ENCODE assay signal across 24 cellular contexts in the genomic region with DNA sequence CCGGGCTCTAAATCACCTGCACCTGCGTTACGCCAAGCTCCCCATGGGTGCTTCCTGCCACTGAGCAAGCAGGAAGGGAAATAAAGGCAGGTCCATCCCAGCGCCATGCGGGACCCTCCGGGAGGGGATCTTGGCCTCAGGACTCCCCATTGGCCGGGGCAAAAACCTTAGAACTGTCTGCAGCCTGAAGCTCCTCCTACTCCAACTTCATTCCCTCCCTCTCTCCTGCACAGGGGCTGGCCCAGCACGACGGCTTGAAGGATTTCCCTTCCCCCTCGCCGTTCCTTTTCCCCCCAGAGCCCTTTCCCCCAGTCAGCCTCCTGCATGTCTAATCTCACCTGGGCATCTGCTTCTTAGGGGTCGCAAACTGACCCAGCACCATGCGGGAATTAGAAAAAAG.
"Had no signal": no experiment of that assay in that cellular context is flagged by ENCODE, and none has a peak within 500 bp of the region (broad histone marks: within the 10 kb centered on the region; RNA-seq: fewer than 3 reads in every experiment).

No MANE protein-coding gene starts in this region.

- DNase-seq: activated CD4-positive, alpha-beta memory T cell treated with anti-CD3 and anti-CD28 coated beads for 36 hours; activated CD4-positive, alpha-beta T cell treated with anti-CD3 and anti-CD28 coated beads for 36 hours; activated naive CD4-positive, alpha-beta T cell treated with Interleukin-2 at 50 U/mL for 16 hours; activated naive CD8-positive, alpha-beta T cell treated with anti-CD3 and anti-CD28 coated beads, Interleukin-2, amount 10 ng/mL, durations not matched to agents 7 days and 5 days; activated T-cell treated with anti-CD3 and anti-CD28 coated beads, Interleukin-2, amount 50 U/mL, for 48 hours; amniotic stem cell; colonic mucosa; dorsolateral prefrontal cortex; endodermal cell; esophagus squamous epithelium; gastrocnemius medialis; hippocampal formation; left colon; spleen; stimulated activated CD4-positive, alpha-beta T cell treated with anti-CD3 and anti-CD28 coated beads, Interleukin-4, amount 100 ng/mL, for 1 hour; stimulated activated naive CD4-positive, alpha-beta T cell; T-helper 1 cell; testis; trophoblast cell had no signal

- H3K4me3 Mint-ChIP-seq: activated CD4-positive, alpha-beta memory T cell treated with anti-CD3 and anti-CD28 coated beads for 36 hours; activated CD4-positive, alpha-beta T cell treated with anti-CD3 and anti-CD28 coated beads for 36 hours; activated naive CD8-positive, alpha-beta T cell treated with anti-CD3 and anti-CD28 coated beads, Interleukin-2, amount 10 ng/mL, durations not matched to agents 7 days and 5 days; endodermal cell; mesothelial cell of epicardium; naive thymus-derived CD8-positive, alpha-beta T cell; neural progenitor cell had no signal

- H3K9me3 ChIP-seq: breast epithelium, colonic mucosa, gastrocnemius medialis, prostate gland, testis had no signal

- H3K4me1 Mint-ChIP-seq: activated CD4-positive, alpha-beta T cell treated with anti-CD3 and anti-CD28 coated beads for 36 hours; naive thymus-derived CD8-positive, alpha-beta T cell had no signal

- H3K36me3 Mint-ChIP-seq: activated CD4-positive, alpha-beta memory T cell treated with anti-CD3 and anti-CD28 coated beads for 36 hours; activated naive CD8-positive, alpha-beta T cell treated with anti-CD3 and anti-CD28 coated beads, Interleukin-2, amount 10 ng/mL, durations not matched to agents 7 days and 5 days; mesothelial cell of epicardium; naive thymus-derived CD8-positive, alpha-beta T cell; neural progenitor cell had no signal

- H3K27ac Mint-ChIP-seq: activated CD4-positive, alpha-beta memory T cell treated with anti-CD3 and anti-CD28 coated beads for 36 hours; activated CD4-positive, alpha-beta T cell treated with anti-CD3 and anti-CD28 coated beads for 36 hours; endodermal cell; mesothelial cell of epicardium; neural progenitor cell had no signal

- H3K27me3 ChIP-seq: breast epithelium, colonic mucosa, dorsolateral prefrontal cortex, gastrocnemius medialis, neural progenitor cell, spleen, testis had no signal

- ATAC-seq: activated CD4-positive, alpha-beta T cell treated with anti-CD3 and anti-CD28 coated beads for 36 hours; gastrocnemius medialis; left colon; naive thymus-derived CD8-positive, alpha-beta T cell had no signal

- H3K27ac ChIP-seq: breast epithelium, colonic mucosa, dorsolateral prefrontal cortex, esophagus squamous epithelium, gastrocnemius medialis, neural progenitor cell, prostate gland, spleen had no signal

- H3K4me1 ChIP-seq: colonic mucosa, prostate gland had no signal

- H3K4me3 ChIP-seq: breast epithelium, colonic mucosa, dorsolateral prefrontal cortex, esophagus squamous epithelium, gastrocnemius medialis, neural progenitor cell, prostate gland, spleen, testis had no signal

- H3K9me3 Mint-ChIP-seq: activated CD4-positive, alpha-beta memory T cell treated with anti-CD3 and anti-CD28 coated beads for 36 hours; activated naive CD8-positive, alpha-beta T cell treated with anti-CD3 and anti-CD28 coated beads, Interleukin-2, amount 10 ng/mL, durations not matched to agents 7 days and 5 days; naive thymus-derived CD8-positive, alpha-beta T cell had no signal

- H3K27me3 Mint-ChIP-seq: activated CD4-positive, alpha-beta memory T cell treated with anti-CD3 and anti-CD28 coated beads for 36 hours; activated CD4-positive, alpha-beta T cell treated with anti-CD3 and anti-CD28 coated beads for 36 hours had no signal

- H3K36me3 ChIP-seq: breast epithelium, colonic mucosa, esophagus squamous epithelium, gastrocnemius medialis, neural progenitor cell, prostate gland, spleen had no signal

- H2AFZ ChIP-seq: neural progenitor cell had no signal

- H3K4me2 ChIP-seq: neural progenitor cell had no signal
